Comparison of ENCODE assay signal across 19 cellular contexts in the genomic region with DNA sequence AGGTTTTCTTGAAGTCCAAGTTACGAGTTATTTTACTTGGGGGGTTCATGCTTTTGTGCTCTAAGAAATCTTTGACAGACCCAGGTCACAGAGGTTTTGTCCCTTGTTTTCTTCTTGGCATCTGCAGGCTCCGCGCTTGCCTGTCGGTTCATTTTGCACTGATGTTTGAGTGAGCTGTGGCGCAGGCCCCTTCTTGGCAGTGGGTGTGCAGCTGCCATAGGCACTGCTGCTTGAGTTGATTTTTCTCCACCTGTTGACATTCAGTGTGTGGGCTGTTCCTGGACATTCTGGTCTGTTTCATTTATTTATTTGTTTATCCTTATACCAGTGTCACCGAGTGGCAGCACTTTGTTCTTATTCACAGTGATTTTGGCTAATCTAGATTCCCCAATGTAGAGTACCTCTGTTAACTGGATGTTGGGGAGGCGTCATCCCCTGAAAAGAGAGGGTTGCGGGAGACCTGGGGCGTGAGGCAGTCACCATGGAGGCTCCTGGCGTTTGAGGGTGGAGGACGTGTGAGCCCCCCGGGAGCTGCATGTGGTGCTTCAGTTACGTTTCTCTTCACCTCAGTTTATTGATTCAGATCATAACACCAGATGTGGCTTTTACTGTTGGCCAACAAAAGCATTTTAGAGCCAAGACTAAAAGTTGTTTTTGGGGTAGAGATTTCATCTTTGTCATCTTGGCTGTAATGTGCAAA.
DNase-seq lines count a peak whose midpoint lies in the region; ATAC-seq and TF ChIP-seq lines count a peak whose summit lies in the region.
"Had no signal": no experiment of that assay in that cellular context is flagged by ENCODE, and none has a peak within 500 bp of the region (broad histone marks: within the 10 kb centered on the region; RNA-seq: fewer than 3 reads in every experiment).

No MANE protein-coding gene starts in this region.

- no peak overlapping the region for H3K4me3 Mint-ChIP-seq in central memory CD8-positive, alpha-beta T cell
- H3K4me3 Mint-ChIP-seq in nephron progenitor cell: no peak overlapping the region
- H3K4me3 Mint-ChIP-seq: endodermal cell had no signal

- H3K9me3 ChIP-seq in HEK293 (ENCODE audit: control insufficient read depth, insufficient read depth, low read depth, low read length): no peaks in the 10 kb centered on the region
- H3K9me3 ChIP-seq: ovary, transverse colon had no signal

- no peaks in the 10 kb centered on the region for H3K9me3 Mint-ChIP-seq in central memory CD8-positive, alpha-beta T cell
- H3K9me3 Mint-ChIP-seq in nephron progenitor cell: peaks cover 33% of the 10 kb centered on the region

- POLR2A ChIA-PET in HEK293 (lab: Yijun Ruan, JAX): no interaction called here

- no peak for ATAC-seq in central memory CD8-positive, alpha-beta T cell (replicated peaks; ENCODE audit: extremely low read depth, poor library complexity, severe bottlenecking)
- ATAC-seq: mucosa of descending colon had no signal

- peaks cover 0 to 79% of the 10 kb centered on the region in 2 experiments; a peak in 2 of 3 replicates for H3K36me3 ChIP-seq in HEK293 (ENCODE audit: control insufficient read depth in 2 of 2, insufficient read depth in 1 of 2, low read length in 2 of 2)
- H3K36me3 ChIP-seq: ovary had no signal

- no peak overlapping the region for H3K4me3 ChIP-seq in HEK293 (ENCODE audit: low read depth, low read length)
- H3K4me3 ChIP-seq: BLaER1, gastrocnemius medialis, mucosa of descending colon, ovary, transverse colon had no signal

- no peaks in the 10 kb centered on the region for H3K27me3 Mint-ChIP-seq in central memory CD8-positive, alpha-beta T cell
- no peaks in the 10 kb centered on the region for H3K27me3 Mint-ChIP-seq in nephron progenitor cell (ENCODE audit: low read depth, poor library complexity)

- peaks cover 35% of the 10 kb centered on the region for H3K4me1 Mint-ChIP-seq in central memory CD8-positive, alpha-beta T cell
- peaks cover 34% of the 10 kb centered on the region for H3K4me1 Mint-ChIP-seq in nephron progenitor cell
- H3K4me1 Mint-ChIP-seq: endodermal cell had no signal

- peaks cover 50% of the 10 kb centered on the region for H3K36me3 Mint-ChIP-seq in central memory CD8-positive, alpha-beta T cell (ENCODE audit: insufficient read depth)
- H3K36me3 Mint-ChIP-seq in nephron progenitor cell (ENCODE audit: low read depth): peaks cover 98% of the 10 kb centered on the region

- CTCF ChIA-PET in HEK293 (lab: Yijun Ruan, JAX): interaction anchor here (0.6 to 0.7 kb wide), 2 partner anchors 77 to 471 kb away, joined by 3 to 6 read pairs; no protein-coding TSS in a partner anchor

- DNase-seq in NCI-H2171 treated with DMSO at 0.1 percent for 48 hours (lab: John Stamatoyannopoulos, UW) (peak; percentile 14), NCI-H2171 (lab: John Stamatoyannopoulos, UW) (no peak), nephron progenitor cell (no peak), kidney glomerular epithelial cell (lab: John Stamatoyannopoulos, UW) (no peak), NCI-H774 (lab: John Stamatoyannopoulos, UW) (no peak)
- no peak for DNase-seq in central memory CD8-positive, alpha-beta T cell (ENCODE audit: low spot score in 2 of 2)
- DNase-seq in stimulated activated naive CD4-positive, alpha-beta T cell treated with Interleukin-2 at 50 U/mL for 16 hours (lab: John Stamatoyannopoulos, UW): no peak
- DNase-seq: anterior cingulate cortex, gastrocnemius medialis, mucosa of descending colon, NCI-H1092 treated with DMSO at 0.1 percent for 48 hours, NCI-H82, ovary, transverse colon had no signal

- no peaks in the 10 kb centered on the region for H3K4me1 ChIP-seq in HEK293 (ENCODE audit: control insufficient read depth, insufficient read depth, low read length)
- H3K4me1 ChIP-seq: transverse colon had no signal

- TF ChIP-seq CTCF in HEK293 (tag by site-specific recombination; IDR thresholded peaks at IDR 0.05) (no peak), nephron progenitor cell (IDR thresholded peaks at IDR 0.05) (no peak)

- no peak overlapping the region for H3K27ac ChIP-seq in HEK293 (ENCODE audit: extremely low read depth, low read depth, low read length)
- H3K27ac ChIP-seq: 22Rv1, BLaER1, ovary, transverse colon had no signal

- H3K27ac Mint-ChIP-seq in central memory CD8-positive, alpha-beta T cell (ENCODE audit: low read depth): peak overlapping the region; percentile 87
- H3K27ac Mint-ChIP-seq in nephron progenitor cell: peak overlapping the region; percentile 22
- H3K27ac Mint-ChIP-seq: activated T-helper 2 cell treated with anti-CD3 and anti-CD28 coated beads, Interferon-gamma antibody, Interleukin-2, Interleukin-4, amounts not matched to agents 10 μg/mL and 5 μg/mL and 100 μg/mL, durations not matched to agents 14 hours and 24 hours and 36 hours; endodermal cell had no signal

TF ChIP-seq in HEK293, 187 proteins besides CTCF, POLR2A, EP300 and RAD21:
- peak; percentile 61; the same call in 1 of the 2 replicates for TF ChIP-seq SCRT2 (tag by site-specific recombination; IDR thresholded peaks at IDR 0.05)
- TF ChIP-seq ZNF677 (tag by site-specific recombination; IDR thresholded peaks at IDR 0.05): no peak
